In the genomic region with DNA sequence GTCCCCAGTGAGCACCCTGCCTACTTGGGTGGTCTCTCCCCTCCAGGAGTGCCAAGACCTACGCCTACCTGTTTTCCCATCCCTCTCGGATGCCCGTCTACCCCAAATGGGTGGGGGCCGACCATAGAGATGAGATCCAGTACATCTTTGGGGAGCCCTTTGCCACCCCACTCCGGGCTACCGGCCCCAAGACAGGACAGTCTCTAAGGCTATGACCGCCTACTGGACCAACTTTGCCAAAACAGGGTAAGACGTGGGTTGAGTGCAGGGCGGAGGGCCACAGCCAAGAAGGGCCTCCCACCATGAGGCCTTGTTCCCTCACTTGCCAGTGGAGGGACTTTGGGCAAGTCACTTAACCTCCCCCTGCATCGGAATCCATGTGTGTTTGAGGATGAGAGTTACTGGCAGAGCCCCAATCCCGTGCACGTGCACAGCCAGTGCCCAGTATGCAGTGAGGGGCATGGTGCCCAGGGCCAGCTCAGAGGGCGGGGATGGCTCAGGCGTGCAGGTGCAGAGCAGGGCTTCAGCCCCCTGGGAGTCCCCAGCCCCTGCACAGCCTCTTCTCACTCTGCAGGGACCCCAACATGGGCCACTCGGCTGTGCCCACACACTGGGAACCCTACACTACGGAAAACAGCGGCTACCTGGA, we compare ENCODE assay signal across 7 cellular contexts. TPM values are rescaled to one million over a fixed set of nuclear protein-coding genes. Genes with fewer than 3 reads are reported as not detected.
A peak's percentile ranks its signal among the peaks of the same experiment; 100 is the strongest.
DNase-seq lines count a peak whose midpoint lies in the region; ATAC-seq, FAIRE-seq and TF ChIP-seq lines count a peak whose summit lies in the region.
"Not testable (repeated sequence)": the region's sequence is repeated elsewhere in the genome, so short reads cannot be mapped to it uniquely, and the experiment has no call there.
"Had no signal": no experiment of that assay in that cellular context is flagged by ENCODE, and none has a peak within 500 bp of the region (broad histone marks: within the 10 kb centered on the region; RNA-seq: fewer than 3 reads in every experiment).

No MANE protein-coding gene starts in this region.

- not testable (repeated sequence) for H3K36me3 Mint-ChIP-seq in CD14-positive monocyte

- FAIRE-seq in bronchial epithelial cell (lab: Jason Lieb, UNC), result peak; percentile 32
- not testable (repeated sequence) for FAIRE-seq in pancreas (lab: Jason Lieb, UNC)

- not testable (repeated sequence) for H3K9me3 Mint-ChIP-seq in CD14-positive monocyte

- H3K27me3 ChIP-seq in bronchial epithelial cell (ENCODE audit: control insufficient read depth, insufficient read depth, low read length); pancreas: not testable (repeated sequence)

- H3K27ac Mint-ChIP-seq in CD14-positive monocyte, result not testable (repeated sequence)

- not testable (repeated sequence) for H3K27me3 Mint-ChIP-seq in CD14-positive monocyte (ENCODE audit: low read depth in 3 of 3)

- H3K4me1 ChIP-seq in pancreas, result not testable (repeated sequence)

- H3K4me3 ChIP-seq in bronchial epithelial cell (ENCODE audit: low read depth, low read length); pancreas: not testable (repeated sequence)

- ATAC-seq in left lobe of liver (peak; percentile 35), pancreas (peak in 1 of 4 donors; percentile 2)

- not testable (repeated sequence) for H3K27ac ChIP-seq in pancreas

- intact Hi-C loops in CD14-positive monocyte (cut with micrococcal nuclease); pancreas (cut with DNase I): not testable (repeated sequence)

- H3K9me3 ChIP-seq in pancreas, result not testable (repeated sequence)

- not testable (repeated sequence) for H3K36me3 ChIP-seq in bronchial epithelial cell (ENCODE audit: control insufficient read depth, insufficient read depth, low read length); pancreas

- DNase-seq in CD14-positive monocyte (ENCODE audit: low spot score) (peak; percentile 30), pancreas (peak in 5 of 6 donors; percentile 56 to 71 (median 61))
- peak; percentile 21 for DNase-seq in activated effector memory CD4-positive, alpha-beta T cell treated with anti-CD3 and anti-CD28 coated beads, Interleukin-2, amount 50 U/mL, for 16 hours
- DNase-seq in bronchial epithelial cell (ENCODE audit: low read depth); left lobe of liver (ENCODE audit: low spot score): not testable (repeated sequence)

- TF ChIP-seq CTCF in CD14-positive monocyte (IDR thresholded peaks at IDR 0.05); bronchial epithelial cell (IDR thresholded peaks at IDR 0.05; ENCODE audit: insufficient read depth, low read length, severe bottlenecking); pancreas (IDR thresholded peaks at IDR 0.05): not testable (repeated sequence)

- H3K4me3 Mint-ChIP-seq in CD14-positive monocyte, result not testable (repeated sequence)

- WGBS in pancreas, 2 donors, result 46 to 55% methylated on average over 16 of the region's 17 CpGs

- not testable (repeated sequence) for H3K4me1 Mint-ChIP-seq in CD14-positive monocyte

RNA-seq across cellular contexts. Expression of a gene that starts 24.6 kb away (rescaled TPM):
- polyA plus RNA-seq in CD14-positive monocyte (not detected), pancreas (1,000 to 10,000 TPM; 2,560 to 4,565 TPM)
- total RNA-seq in bronchial epithelial cell (0.53 and 1.3 TPM in 2 replicates), left lobe of liver (7.7 TPM), pancreas (over 10,000 TPM; 11,290 to 24,413 (median 19,239) TPM)
- polyA plus RNA-seq: CD4-positive, CD25-positive, alpha-beta regulatory T cell; CD8-positive, alpha-beta memory T cell had no signal

RNA-seq across cellular contexts. Expression of a gene that starts 34.7 kb away (rescaled TPM):
- polyA plus RNA-seq in CD14-positive monocyte (1 to 10 TPM; 3.5 to 4.2 TPM), pancreas (10 to 100 TPM; 56.0 to 69.7 TPM)
- total RNA-seq in bronchial epithelial cell (18.7 and 21.1 TPM in 2 replicates), left lobe of liver (4.7 TPM), pancreas (10 to 100 TPM; 16.1 to 31.9 (median 20.3) TPM)

RNA-seq across cellular contexts. Expression of a gene that starts 55.5 kb away (rescaled TPM):
- polyA plus RNA-seq in CD14-positive monocyte (10 to 100 TPM; 21.3 to 24.4 TPM), pancreas (10 to 100 TPM; 67.2 to 68.5 TPM)
- total RNA-seq in bronchial epithelial cell (29.7 and 31.4 TPM in 2 replicates), left lobe of liver (24.6 TPM), pancreas (10 to 100 TPM; 17.4 to 33.0 (median 23.2) TPM)

Comparison
In these comparisons a context has a peak if more than half of its experiments do, and no peak if none do; other contexts are left out.
1. RNA of a gene that starts 24.6 kb away (total RNA-seq): 11,290 to 24,413 TPM in pancreas; 7.7 TPM in left lobe of liver (single experiment) and 0.53 to 1.3 TPM in bronchial epithelial cell; every median in the first group is over 1,000 times any median in the second.